Comparison of ENCODE assay signal across 2 cellular contexts in the genomic region with DNA sequence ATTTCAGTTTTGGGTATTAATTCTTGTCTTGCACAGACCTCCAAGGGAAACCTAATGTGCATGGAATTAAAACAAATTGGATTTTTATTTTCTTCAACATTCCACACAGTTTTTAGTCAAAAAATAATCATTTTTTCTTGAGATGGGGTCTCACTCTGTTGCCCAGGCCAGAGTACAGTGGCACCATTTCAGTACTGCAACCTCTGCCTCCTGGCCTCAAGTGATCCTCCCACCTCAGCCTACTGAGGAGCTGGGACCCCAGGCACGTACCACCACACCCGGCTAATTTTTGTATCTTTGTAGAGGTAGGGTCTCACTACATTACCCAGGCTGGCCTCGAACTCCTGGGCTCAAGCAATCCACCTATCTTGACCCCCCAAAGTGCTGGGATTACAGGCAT.
TF ChIP-seq lines count a peak whose summit lies in the region.

No MANE protein-coding gene starts in this region.

TF ChIP-seq in IMR-90, 13 proteins besides CTCF, POLR2A, EP300 and RAD21:
- no peak for TF ChIP-seq SMC3 (IDR thresholded peaks at IDR 0.05; ENCODE audit: low read depth, low read length)
- TF ChIP-seq, protein P1, sequence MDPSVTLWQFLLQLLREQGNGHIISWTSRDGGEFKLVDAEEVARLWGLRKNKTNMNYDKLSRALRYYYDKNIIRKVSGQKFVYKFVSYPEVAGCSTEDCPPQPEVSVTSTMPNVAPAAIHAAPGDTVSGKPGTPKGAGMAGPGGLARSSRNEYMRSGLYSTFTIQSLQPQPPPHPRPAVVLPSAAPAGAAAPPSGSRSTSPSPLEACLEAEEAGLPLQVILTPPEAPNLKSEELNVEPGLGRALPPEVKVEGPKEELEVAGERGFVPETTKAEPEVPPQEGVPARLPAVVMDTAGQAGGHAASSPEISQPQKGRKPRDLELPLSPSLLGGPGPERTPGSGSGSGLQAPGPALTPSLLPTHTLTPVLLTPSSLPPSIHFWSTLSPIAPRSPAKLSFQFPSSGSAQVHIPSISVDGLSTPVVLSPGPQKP (IDR thresholded peaks at IDR 0.05; ENCODE audit: borderline replicate concordance, low read depth, low read length) = no peak
- no peak for TF ChIP-seq RFX5 (IDR thresholded peaks at IDR 0.05; ENCODE audit: low read depth, low read length)
- TF ChIP-seq BHLHE40 (IDR thresholded peaks at IDR 0.05; ENCODE audit: low read depth, low read length) = no peak
- no peak for TF ChIP-seq MXI1 (IDR thresholded peaks at IDR 0.05; ENCODE audit: borderline replicate concordance, low read depth, low read length)
- TF ChIP-seq NFE2L2 (IDR thresholded peaks at IDR 0.05; ENCODE audit: low read depth, low read length) = no peak
- no peak for TF ChIP-seq FOS (IDR thresholded peaks at IDR 0.05; ENCODE audit: low read depth, low read length)
- TF ChIP-seq CEBPB (IDR thresholded peaks at IDR 0.05; ENCODE audit: low read depth, low read length) = no peak
- TF ChIP-seq RCOR1 (IDR thresholded peaks at IDR 0.05; ENCODE audit: insufficient replicate concordance, low read length) = no peak
- TF ChIP-seq, protein P2, sequence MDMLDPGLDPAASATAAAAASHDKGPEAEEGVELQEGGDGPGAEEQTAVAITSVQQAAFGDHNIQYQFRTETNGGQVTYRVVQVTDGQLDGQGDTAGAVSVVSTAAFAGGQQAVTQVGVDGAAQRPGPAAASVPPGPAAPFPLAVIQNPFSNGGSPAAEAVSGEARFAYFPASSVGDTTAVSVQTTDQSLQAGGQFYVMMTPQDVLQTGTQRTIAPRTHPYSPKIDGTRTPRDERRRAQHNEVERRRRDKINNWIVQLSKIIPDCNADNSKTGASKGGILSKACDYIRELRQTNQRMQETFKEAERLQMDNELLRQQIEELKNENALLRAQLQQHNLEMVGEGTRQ (IDR thresholded peaks at IDR 0.05; ENCODE audit: low read depth, low read length) = no peak
- no peak for TF ChIP-seq MAFK (IDR thresholded peaks at IDR 0.05; ENCODE audit: low read depth, low read length)
- TF ChIP-seq CHD1 (IDR thresholded peaks at IDR 0.05; ENCODE audit: low read depth, low read length) = no peak
- TF ChIP-seq MAZ (IDR thresholded peaks at IDR 0.05; ENCODE audit: borderline replicate concordance, low read depth, low read length) = no peak

TF ChIP-seq in K562, 482 proteins besides CTCF, POLR2A, EP300 and RAD21:
- TF ChIP-seq ZNF121 (CRISPR knock-in tag; conservative IDR thresholded peaks at IDR 0.05) (peak; percentile 32; the same call in 1 of the 2 replicates), ZNF408 (CRISPR knock-in tag; IDR thresholded peaks at IDR 0.05; ENCODE audit: low read depth) (no peak)
TF ChIP-seq in K562: peak in this region for 1.
